Comparison of ENCODE assay signal across 11 cellular contexts in genomic region chr18:13382990-13383821, GRCh38.
DNase-seq lines count a peak whose midpoint lies in the region; ATAC-seq, FAIRE-seq and TF ChIP-seq lines count a peak whose summit lies in the region.
"Had no signal": no experiment of that assay in that cellular context is flagged by ENCODE, and none has a peak within 500 bp of the region (broad histone marks: within the 10 kb centered on the region; RNA-seq: fewer than 3 reads in every experiment).

No MANE protein-coding gene starts in this region.

- H3K36me3 ChIP-seq in liver (ENCODE audit: control insufficient read depth in 4 of 4, insufficient read depth in 3 of 4, low read depth in 1 of 4, low read length in 3 of 4) (peaks cover 0 to 7% (median 6%) of the 10 kb centered on the region in 4 donors), HepG2 (replicated peaks in 1 of 2; ENCODE audit: control insufficient read depth in 1 of 2, insufficient read depth in 2 of 2, low read length in 2 of 2) (no peaks in the 10 kb centered on the region), aorta (ENCODE audit: control insufficient read depth in 1 of 2, insufficient read depth in 2 of 2, low read length in 1 of 2) (no peaks in the 10 kb centered on the region)

- no peak overlapping the region for H2AFZ ChIP-seq in HepG2 (ENCODE audit: low read length)

- FAIRE-seq in HepG2 (lab: Jason Lieb, UNC) (no peak), GM12892 (lab: Jason Lieb, UNC) (no peak)

- no peak for TF ChIP-seq EP300 in HepG2 (IDR thresholded peaks at IDR 0.05; ENCODE audit: low read depth in 2 of 2, low read length in 2 of 2)
- no peak for TF ChIP-seq EP300 in HepG2 (CRISPR knock-in tag; IDR thresholded peaks at IDR 0.05; ENCODE audit: borderline replicate concordance)

- H3K4me1 Mint-ChIP-seq in natural killer cell treated with Interleukin-12 subunit alpha and Interleukin-12 subunit beta and Interleukin-15 and Interleukin-18, amount 100 ng/mL, for 72 hours (ENCODE audit: low read depth in 2 of 2), result peaks cover 16 to 18% of the 10 kb centered on the region in 2 donors

- CTCF ChIA-PET in HepG2 (lab: Yijun Ruan, JAX; ENCODE audit: low intra/inter-chr PET ratio, low total read pairs), result no interaction called here

- 90% methylated on average over 19 of the region's 19 CpGs for WGBS in liver
- WGBS in HepG2 (ENCODE audit: low lambda C conversion rate), result 94% methylated on average over 15 of the region's 19 CpGs
- WGBS in aorta, 2 donors, result 59 to 60% methylated on average over 19 of the region's 19 CpGs

- intact Hi-C loops in HepG2 (cut with micrococcal nuclease; ENCODE audit: unreplicated experiment) (no loop called here), aorta (cut with DNase I) (loop anchor here (5.0 to 10.0 kb wide), 4 partner anchors 39 to 152 kb away; no protein-coding TSS in a partner anchor)

- H3K4me1 ChIP-seq in liver (ENCODE audit: control insufficient read depth in 4 of 4, insufficient read depth in 4 of 4, low read length in 3 of 4) (peaks cover 2 to 22% (median 7%) of the 10 kb centered on the region in 4 donors), HepG2 (ENCODE audit: insufficient read depth, low read length) (peaks cover 9% of the 10 kb centered on the region; the same call in 1 of the 2 replicates), aorta (ENCODE audit: control insufficient read depth in 1 of 2, insufficient read depth in 2 of 2, low read length in 2 of 2) (peaks cover 0 to 9% of the 10 kb centered on the region in 2 donors)

- H3K27ac ChIP-seq in liver (ENCODE audit: low read depth in 1 of 2, low read length in 2 of 2), result peak overlapping the region; percentile 37 to 66
- H3K27ac ChIP-seq in HepG2 (ENCODE audit: extremely low read length, insufficient read depth, low read length), result no peak overlapping the region
- peak overlapping the region; percentile 76 to 90 for H3K27ac ChIP-seq in coronary artery
- peak overlapping the region; percentile 93 to 98 for H3K27ac ChIP-seq in aorta (ENCODE audit: low read depth in 1 of 2, low read length in 2 of 2)
- H3K27ac ChIP-seq: KMS-11, RWPE1 had no signal

- no peaks in the 10 kb centered on the region for H3K79me2 ChIP-seq in HepG2 (ENCODE audit: insufficient read depth, low read length)

- no peaks in the 10 kb centered on the region for H3K27me3 ChIP-seq in liver (ENCODE audit: control insufficient read depth in 4 of 4, insufficient read depth in 4 of 4, low read length in 3 of 4)
- no peaks in the 10 kb centered on the region for H3K27me3 ChIP-seq in HepG2 (ENCODE audit: control insufficient read depth in 1 of 2, insufficient read depth in 2 of 2, low read length in 2 of 2)
- H3K27me3 ChIP-seq in aorta (ENCODE audit: control insufficient read depth in 1 of 2, insufficient read depth in 2 of 2, low read length in 1 of 2), result no peaks in the 10 kb centered on the region

- H3K9me3 ChIP-seq in liver (ENCODE audit: control insufficient read depth in 4 of 4, low read length in 3 of 4), result no peaks in the 10 kb centered on the region
- no peaks in the 10 kb centered on the region for H3K9me3 ChIP-seq in HepG2 (ENCODE audit: low read length)
- H3K9me3 ChIP-seq in aorta (ENCODE audit: control insufficient read depth, low read length), result no peaks in the 10 kb centered on the region

- peaks cover 0 to 4% of the 10 kb centered on the region in 2 donors for H3K27me3 Mint-ChIP-seq in natural killer cell treated with Interleukin-12 subunit alpha and Interleukin-12 subunit beta and Interleukin-15 and Interleukin-18, amount 100 ng/mL, for 72 hours

- no peak for TF ChIP-seq CTCF in liver (IDR thresholded peaks at IDR 0.05; ENCODE audit: low read depth, low read length, missing input control)
- no peak for TF ChIP-seq CTCF in HepG2 (CRISPR knock-in tag; IDR thresholded peaks at IDR 0.05)
- TF ChIP-seq CTCF in coronary artery (IDR thresholded peaks at IDR 0.05), result no peak

- H3K4me3 ChIP-seq in liver (ENCODE audit: low read depth in 1 of 3, low read length in 3 of 3) (no peak overlapping the region), HepG2 (replicated peaks in 1 of 3; ENCODE audit: insufficient read depth in 1 of 3, low read depth in 2 of 3, low read length in 3 of 3) (no peak overlapping the region), coronary artery (peak overlapping the region; percentile 64), aorta (ENCODE audit: low read length in 2 of 2) (no peak overlapping the region)

- H3K36me3 Mint-ChIP-seq in natural killer cell treated with Interleukin-12 subunit alpha and Interleukin-12 subunit beta and Interleukin-15 and Interleukin-18, amount 100 ng/mL, for 72 hours, result no peaks in the 10 kb centered on the region

- no peak for DNase-seq in HepG2 (ENCODE audit: low spot score)
- peak; percentile 74 for DNase-seq in coronary artery (ENCODE audit: low spot score)
- DNase-seq in natural killer cell treated with Interleukin-12 subunit alpha and Interleukin-12 subunit beta and Interleukin-15 and Interleukin-18, amount 100 ng/mL, for 72 hours (ENCODE audit: low spot score), result peak; percentile 44
- DNase-seq in aorta, result no peak
- no peak for DNase-seq in GM12892 (ENCODE audit: insufficient read length)
- DNase-seq in NCI-H2171 treated with DMSO at 0.1 percent for 48 hours (lab: John Stamatoyannopoulos, UW), result no peak
- DNase-seq: stimulated activated CD4-positive, alpha-beta T cell treated with anti-CD3 and anti-CD28 coated beads, Interleukin-4, amount 100 ng/mL, for 1 hour had no signal

- in situ Hi-C loops in HepG2 (cut with HindIII; ENCODE audit: extremely low pct_ligation_motif_present, low pct_unique_long_range_greater_than_20kb), result no loop called here

- H4K20me1 ChIP-seq in HepG2 (ENCODE audit: insufficient read depth, low read length), result no peaks in the 10 kb centered on the region

- BruUV-seq in HepG2 (replicated peaks; lab: Mats Ljungman, UMichigan), result no TSS peak

- peak overlapping the region; percentile 58 to 91 for H3K27ac Mint-ChIP-seq in natural killer cell treated with Interleukin-12 subunit alpha and Interleukin-12 subunit beta and Interleukin-15 and Interleukin-18, amount 100 ng/mL, for 72 hours

- no peak overlapping the region for H3K4me2 ChIP-seq in HepG2 (ENCODE audit: low read depth, low read length)
- H3K4me2 ChIP-seq: KMS-11 had no signal

- no peaks in the 10 kb centered on the region for H3K9me3 Mint-ChIP-seq in natural killer cell treated with Interleukin-12 subunit alpha and Interleukin-12 subunit beta and Interleukin-15 and Interleukin-18, amount 100 ng/mL, for 72 hours

- no peak for TF ChIP-seq POLR2A in HepG2 (IDR thresholded peaks at IDR 0.05; ENCODE audit: insufficient read depth in 1 of 2, low read depth in 2 of 2, low read length in 2 of 2)
- TF ChIP-seq POLR2A in GM12892 (IDR thresholded peaks at IDR 0.05; ENCODE audit: low read depth, low read length), result no peak

- POLR2A ChIA-PET in HepG2 (lab: Yijun Ruan, JAX), result no interaction called here

- TF ChIP-seq RAD21 in liver (IDR thresholded peaks at IDR 0.05) (no peak), HepG2 (CRISPR knock-in tag; IDR thresholded peaks at IDR 0.05) (no peak)

- H3K4me3 Mint-ChIP-seq in natural killer cell treated with Interleukin-12 subunit alpha and Interleukin-12 subunit beta and Interleukin-15 and Interleukin-18, amount 100 ng/mL, for 72 hours, result peak overlapping the region; percentile 74

- ATAC-seq in HepG2 (no peak), aorta (ENCODE audit: low FRiP score) (no peak), SK-N-SH treated with all-trans-retinoic acid at 6 μM for 48 hours (no peak)
- ATAC-seq in natural killer cell treated with Interleukin-12 subunit alpha and Interleukin-12 subunit beta and Interleukin-15 and Interleukin-18, amount 100 ng/mL, for 72 hours, result no peak

- H3K9ac ChIP-seq in liver (ENCODE audit: low read depth in 1 of 2, low read length in 2 of 2), result no peak overlapping the region
- no peak overlapping the region for H3K9ac ChIP-seq in HepG2 (ENCODE audit: insufficient read depth, low read depth, low read length)
- H3K9ac ChIP-seq: KMS-11 had no signal

TF ChIP-seq in liver, 16 proteins besides CTCF, POLR2A, EP300 and RAD21 (continues in another document):
- TF ChIP-seq YY1 (IDR thresholded peaks at IDR 0.05) (no peak), RXRA (IDR thresholded peaks at IDR 0.05) (no peak), HNF4G (IDR thresholded peaks at IDR 0.05) (no peak), HNF4A (conservative IDR thresholded peaks at IDR 0.05) (no peak), ATF3 (IDR thresholded peaks at IDR 0.05) (no peak), TAF1 (conservative IDR thresholded peaks at IDR 0.05) (no peak), FOXA2 (IDR thresholded peaks at IDR 0.05) (no peak), FOXA1 (IDR thresholded peaks at IDR 0.05) (no peak)

TF ChIP-seq in HepG2, 621 proteins besides CTCF, POLR2A, EP300 and RAD21 (continues in another document):
- TF ChIP-seq ATF2 (CRISPR knock-in tag; IDR thresholded peaks at IDR 0.05), result no peak
- TF ChIP-seq ZNF264 (CRISPR knock-in tag; IDR thresholded peaks at IDR 0.05), result no peak
- no peak for TF ChIP-seq HNF4G (IDR thresholded peaks at IDR 0.05; ENCODE audit: borderline replicate concordance, low read depth, low read length)
- TF ChIP-seq HNF4G (CRISPR knock-in tag; IDR thresholded peaks at IDR 0.05; ENCODE audit: borderline replicate concordance, low read depth), result no peak

TF ChIP-seq in SK-N-SH treated with all-trans-retinoic acid at 6 μM for 48 hours, 23 proteins besides CTCF, POLR2A, EP300 and RAD21 (continues in another document):
- TF ChIP-seq ZNF70 (CRISPR knock-in tag; IDR thresholded peaks at IDR 0.05) (no peak), ISL1 (CRISPR knock-in tag; IDR thresholded peaks at IDR 0.05) (no peak), ZNF565 (CRISPR knock-in tag; conservative IDR thresholded peaks at IDR 0.05; ENCODE audit: low read depth) (no peak), CSDC2 (CRISPR knock-in tag; IDR thresholded peaks at IDR 0.05) (no peak), TCF4 (CRISPR knock-in tag; IDR thresholded peaks at IDR 0.05; ENCODE audit: borderline replicate concordance) (no peak), CREB5 (CRISPR knock-in tag; IDR thresholded peaks at IDR 0.05; ENCODE audit: low read depth) (no peak), OSR1 (CRISPR knock-in tag; IDR thresholded peaks at IDR 0.05) (no peak)

Comparison
In these comparisons a context has a peak if more than half of its experiments do, and no peak if none do; other contexts are left out.
1. DNase-seq: peak in coronary artery (single experiment) and natural killer cell treated with Interleukin-12 subunit alpha and Interleukin-12 subunit beta and Interleukin-15 and Interleukin-18, amount 100 ng/mL, for 72 hours (single experiment); none in HepG2 (single experiment), aorta (0 of 2), GM12892 (single experiment) and NCI-H2171 treated with DMSO at 0.1 percent for 48 hours (single experiment).